In genomic region chr14:67695394-67695949, GRCh38 we compare ENCODE assay signal across 1 cellular context.
TF ChIP-seq lines count a peak whose summit lies in the region.

A gene with protein sequence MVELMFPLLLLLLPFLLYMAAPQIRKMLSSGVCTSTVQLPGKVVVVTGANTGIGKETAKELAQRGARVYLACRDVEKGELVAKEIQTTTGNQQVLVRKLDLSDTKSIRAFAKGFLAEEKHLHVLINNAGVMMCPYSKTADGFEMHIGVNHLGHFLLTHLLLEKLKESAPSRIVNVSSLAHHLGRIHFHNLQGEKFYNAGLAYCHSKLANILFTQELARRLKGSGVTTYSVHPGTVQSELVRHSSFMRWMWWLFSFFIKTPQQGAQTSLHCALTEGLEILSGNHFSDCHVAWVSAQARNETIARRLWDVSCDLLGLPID (minus strand): TSS chr14:67695764. CDS start chr14:67695703, 61 bp downstream.

TF ChIP-seq in H1, 55 proteins besides CTCF, POLR2A, EP300 and RAD21:
- TF ChIP-seq, protein P1, sequence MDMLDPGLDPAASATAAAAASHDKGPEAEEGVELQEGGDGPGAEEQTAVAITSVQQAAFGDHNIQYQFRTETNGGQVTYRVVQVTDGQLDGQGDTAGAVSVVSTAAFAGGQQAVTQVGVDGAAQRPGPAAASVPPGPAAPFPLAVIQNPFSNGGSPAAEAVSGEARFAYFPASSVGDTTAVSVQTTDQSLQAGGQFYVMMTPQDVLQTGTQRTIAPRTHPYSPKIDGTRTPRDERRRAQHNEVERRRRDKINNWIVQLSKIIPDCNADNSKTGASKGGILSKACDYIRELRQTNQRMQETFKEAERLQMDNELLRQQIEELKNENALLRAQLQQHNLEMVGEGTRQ (IDR thresholded peaks at IDR 0.05; ENCODE audit: low read length): no peak
- TF ChIP-seq SRF (IDR thresholded peaks at IDR 0.05; ENCODE audit: low read depth, low read length): no peak
- TF ChIP-seq SIX5 (IDR thresholded peaks at IDR 0.05; ENCODE audit: low read depth, low read length): peak; percentile 81
- no peak for TF ChIP-seq JUN (IDR thresholded peaks at IDR 0.05; ENCODE audit: low read depth, low read length)
- TF ChIP-seq SUZ12 (IDR thresholded peaks at IDR 0.05; ENCODE audit: low read length): no peak
- TF ChIP-seq GABPA (IDR thresholded peaks at IDR 0.05; ENCODE audit: borderline replicate concordance, insufficient read depth, low read length): no peak
- peak; percentile 96 for TF ChIP-seq CEBPB (IDR thresholded peaks at IDR 0.05; ENCODE audit: low read depth, low read length)
- 0 out of 4 replicates have a peak, but pooled peaks of 1 of the 2 experiments have one; percentile 20 for TF ChIP-seq HDAC2 (IDR thresholded peaks at IDR 0.05; ENCODE audit: borderline replicate concordance in 1 of 2, low read depth in 2 of 2, low read length in 2 of 2)
- TF ChIP-seq KDM4A (IDR thresholded peaks at IDR 0.05; ENCODE audit: low read depth, low read length, severe bottlenecking): peak; percentile 49
- peak; percentile 51; the same call in 1 of the 2 replicates for TF ChIP-seq SP1 (IDR thresholded peaks at IDR 0.05; ENCODE audit: low read depth, low read length)
- no peak for TF ChIP-seq TEAD4 (IDR thresholded peaks at IDR 0.05; ENCODE audit: low read depth, low read length)
- peak; percentile 83 for TF ChIP-seq SAP30 (IDR thresholded peaks at IDR 0.05; ENCODE audit: insufficient read depth, insufficient replicate concordance, low read length)
- TF ChIP-seq SIN3A (conservative IDR thresholded peaks at IDR 0.05 in 1 of 2, IDR thresholded peaks at IDR 0.05 in 1 of 2; ENCODE audit: low read depth in 1 of 2, low read length in 2 of 2): peak; percentile 89 to 92
- TF ChIP-seq CBX8 (IDR thresholded peaks at IDR 0.05; ENCODE audit: borderline replicate concordance, low read depth, low read length): no peak
- no peak for TF ChIP-seq ZNF274 (IDR thresholded peaks at IDR 0.05; ENCODE audit: borderline replicate concordance, extremely low read depth, low read length)
- TF ChIP-seq FOSL1 (IDR thresholded peaks at IDR 0.05; ENCODE audit: insufficient read depth, low read depth, low read length): no peak
- no peak for TF ChIP-seq BCL11A (IDR thresholded peaks at IDR 0.05; ENCODE audit: low read depth in 2 of 2, low read length in 2 of 2)
- TF ChIP-seq, protein P2, sequence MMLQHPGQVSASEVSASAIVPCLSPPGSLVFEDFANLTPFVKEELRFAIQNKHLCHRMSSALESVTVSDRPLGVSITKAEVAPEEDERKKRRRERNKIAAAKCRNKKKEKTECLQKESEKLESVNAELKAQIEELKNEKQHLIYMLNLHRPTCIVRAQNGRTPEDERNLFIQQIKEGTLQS (IDR thresholded peaks at IDR 0.05; ENCODE audit: insufficient read depth, low read depth, low read length): peak; percentile 51; the same call in 1 of the 2 replicates
- peak; percentile 95 for TF ChIP-seq TAF1 (IDR thresholded peaks at IDR 0.05; ENCODE audit: low read depth, low read length)
- peak; percentile 49 for TF ChIP-seq CREB1 (IDR thresholded peaks at IDR 0.05)
- TF ChIP-seq ASH2L (IDR thresholded peaks at IDR 0.05; ENCODE audit: low read length): peak; percentile 81
- TF ChIP-seq POLR2AphosphoS5 (IDR thresholded peaks at IDR 0.05; ENCODE audit: low read depth, low read length): peak; percentile 100
- no peak for TF ChIP-seq SP2 (IDR thresholded peaks at IDR 0.05; ENCODE audit: low read length)
- no peak for TF ChIP-seq RNF2 (IDR thresholded peaks at IDR 0.05; ENCODE audit: borderline replicate concordance, low read depth, low read length, missing control alignments, poor library complexity, severe bottlenecking)
- TF ChIP-seq POU5F1 (IDR thresholded peaks at IDR 0.05; ENCODE audit: low read depth, low read length): no peak
- peak; percentile 90 for TF ChIP-seq TBP (IDR thresholded peaks at IDR 0.05; ENCODE audit: low read depth, low read length)
- TF ChIP-seq NANOG (IDR thresholded peaks at IDR 0.05; ENCODE audit: insufficient read depth, low read depth, low read length, poor library complexity, severe bottlenecking): no peak
- TF ChIP-seq TAF7 (optimal IDR thresholded peaks at IDR 0.05; ENCODE audit: borderline replicate concordance, low read depth, low read length): peak; percentile 88
- peak; percentile 97 for TF ChIP-seq PHF8 (conservative IDR thresholded peaks at IDR 0.05; ENCODE audit: low read depth, low read length)
- TF ChIP-seq SP4 (IDR thresholded peaks at IDR 0.05; ENCODE audit: low read length): no peak
- peak; percentile 89 for TF ChIP-seq YY1 (IDR thresholded peaks at IDR 0.05; ENCODE audit: low read depth, low read length)
- peak; percentile 19; the same call in 1 of the 2 replicates for TF ChIP-seq CHD1 (IDR thresholded peaks at IDR 0.05; ENCODE audit: low read depth, low read length)
